Comparison of ENCODE assay signal across 9 cellular contexts in the genomic region with DNA sequence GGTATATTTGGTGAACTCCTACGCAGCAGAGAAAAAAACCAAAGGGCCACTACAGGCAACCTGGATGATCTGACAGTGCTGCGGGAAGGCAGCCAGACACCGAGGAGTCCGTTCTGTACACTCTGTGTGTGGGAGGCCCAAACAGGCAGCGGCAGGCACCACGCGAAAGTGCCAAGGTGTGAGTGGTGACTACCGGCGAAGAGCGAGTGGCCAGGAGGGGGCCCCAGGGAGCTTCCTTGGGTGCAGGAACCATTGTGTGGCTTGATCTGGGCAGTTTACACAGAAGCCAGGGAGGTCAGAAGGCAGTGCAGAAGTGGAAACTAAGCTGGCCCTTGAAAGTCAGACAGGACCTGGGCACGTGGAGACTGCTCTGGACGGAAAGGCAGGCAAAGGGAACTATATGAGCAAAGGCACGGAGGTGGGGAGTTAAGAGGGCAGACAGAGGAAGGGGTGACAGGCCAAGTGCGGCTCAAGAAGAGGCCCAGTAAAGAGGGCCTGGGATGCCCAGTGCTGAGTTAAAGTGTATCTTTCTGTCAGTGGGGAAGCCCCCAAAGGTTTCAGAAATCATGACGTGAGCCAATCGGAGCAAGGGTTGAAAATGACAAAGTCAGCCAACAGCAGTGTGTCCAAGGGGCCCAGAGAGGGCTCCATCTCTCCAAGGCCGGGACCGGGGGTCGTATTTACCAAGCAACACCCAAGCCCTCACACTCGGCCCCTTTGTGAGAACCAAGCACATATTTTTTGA.
A peak's percentile ranks its signal among the peaks of the same experiment; 100 is the strongest.
DNase-seq lines count a peak whose midpoint lies in the region; ATAC-seq and TF ChIP-seq lines count a peak whose summit lies in the region.
"Had no signal": no experiment of that assay in that cellular context is flagged by ENCODE, and none has a peak within 500 bp of the region (broad histone marks: within the 10 kb centered on the region; RNA-seq: fewer than 3 reads in every experiment).

No MANE protein-coding gene starts in this region.

- peak; percentile 70 for TF ChIP-seq CTCF in 22Rv1 (IDR thresholded peaks at IDR 0.05)
- TF ChIP-seq CTCF in GM20000 (IDR thresholded peaks at IDR 0.05; ENCODE audit: extremely low read depth, missing control alignments): peak; percentile 19
- TF ChIP-seq CTCF in WI38 (IDR thresholded peaks at IDR 0.05; ENCODE audit: low read depth, low read length): peak; percentile 37; the same call in 1 of the 2 replicates
- TF ChIP-seq CTCF in choroid plexus epithelial cell (conservative IDR thresholded peaks at IDR 0.05; ENCODE audit: low read depth, low read length): peak; percentile 66

- H3K4me3 ChIP-seq in WI38 (ENCODE audit: low read depth, low read length) (no peak overlapping the region), choroid plexus epithelial cell (ENCODE audit: low read depth, low read length) (no peak overlapping the region)

- ATAC-seq in memory B cell (ENCODE audit: low read depth): peak; percentile 27
- ATAC-seq in HG02798 (IDR thresholded peaks at IDR 0.05; ENCODE audit: poor library complexity, unreplicated experiment): no peak

- H3K36me3 Mint-ChIP-seq in memory B cell: no peaks in the 10 kb centered on the region

- no peaks in the 10 kb centered on the region for H3K27me3 Mint-ChIP-seq in memory B cell
- H3K27me3 Mint-ChIP-seq: activated naive CD4-positive, alpha-beta T cell treated with anti-CD3 and anti-CD28 coated beads, Interleukin-2, amount 50 U/mL, for 24 hours had no signal

- H3K4me1 Mint-ChIP-seq in memory B cell: peaks cover 26% of the 10 kb centered on the region

- no peak overlapping the region for H3K4me3 Mint-ChIP-seq in memory B cell
- H3K4me3 Mint-ChIP-seq: activated naive CD4-positive, alpha-beta T cell treated with anti-CD3 and anti-CD28 coated beads, Interleukin-2, amount 50 U/mL, for 24 hours had no signal

- peak overlapping the region; percentile 81 for H3K27ac Mint-ChIP-seq in memory B cell

- peak; percentile 71 for DNase-seq in GM20000 (ENCODE audit: low spot score)
- DNase-seq in choroid plexus epithelial cell (ENCODE audit: low read depth): peak; percentile 45
- DNase-seq in memory B cell (ENCODE audit: low spot score in 2 of 2): peak; percentile 32 to 42
- DNase-seq in superior temporal gyrus (ENCODE audit: extremely low spot score): peak; percentile 82
- no peak for DNase-seq in kidney glomerular epithelial cell (lab: John Stamatoyannopoulos, UW)

- H3K9me3 Mint-ChIP-seq in memory B cell: no peaks in the 10 kb centered on the region
- H3K9me3 Mint-ChIP-seq: activated naive CD4-positive, alpha-beta T cell treated with anti-CD3 and anti-CD28 coated beads, Interleukin-2, amount 50 U/mL, for 24 hours had no signal

- no peak overlapping the region for H3K27ac ChIP-seq in 22Rv1

Comparison
In these comparisons a context has a peak if more than half of its experiments do, and no peak if none do; other contexts are left out.
1. CTCF ChIP-seq: peak in every context shown above with its lines; median percentile 70 in 22Rv1; 66 in choroid plexus epithelial cell; 37 in WI38; 19 in GM20000.